Comparison of ENCODE assay signal across 12 cellular contexts in the genomic region with DNA sequence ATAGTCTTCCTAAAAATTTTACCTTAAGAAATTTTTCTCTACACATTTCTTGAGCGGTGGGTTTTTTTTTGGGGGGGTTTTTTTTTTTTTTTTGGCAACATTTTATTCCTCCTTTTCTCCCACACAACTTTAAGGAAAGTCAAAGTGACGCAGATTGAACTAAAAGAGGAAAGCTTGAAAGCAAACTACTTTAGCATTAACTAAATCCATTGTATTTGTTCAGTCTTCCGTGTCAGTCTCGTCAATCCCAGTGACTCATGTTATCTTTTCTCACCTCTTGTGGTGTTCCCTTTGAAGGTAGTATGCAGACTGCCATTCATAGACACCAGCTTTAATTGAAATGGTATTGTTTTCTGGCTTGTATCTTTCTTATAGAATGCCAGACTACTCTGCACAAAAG. TPM values are rescaled to one million over a fixed set of nuclear protein-coding genes. Genes with fewer than 3 reads are reported as not detected.
A peak's percentile ranks its signal among the peaks of the same experiment; 100 is the strongest.
DNase-seq lines count a peak whose midpoint lies in the region; ATAC-seq, FAIRE-seq and TF ChIP-seq lines count a peak whose summit lies in the region.
"Had no signal": no experiment of that assay in that cellular context is flagged by ENCODE, and none has a peak within 500 bp of the region (broad histone marks: within the 10 kb centered on the region; RNA-seq: fewer than 3 reads in every experiment).

No MANE protein-coding gene starts in this region.

- FAIRE-seq in HTR-8/SVneo (lab: Jason Lieb, UNC): no peak

- H3K9me3 Mint-ChIP-seq in nephron progenitor cell: no peaks in the 10 kb centered on the region
- H3K9me3 Mint-ChIP-seq: activated B cell treated with CpG ODN at 0.5 μM for 24 hours; activated naive CD4-positive, alpha-beta T cell treated with anti-CD3 and anti-CD28 coated beads for 36 hours had no signal

- peaks cover 86% of the 10 kb centered on the region for H3K36me3 Mint-ChIP-seq in nephron progenitor cell (ENCODE audit: low read depth)

- H3K4me3 Mint-ChIP-seq in nephron progenitor cell: no peak overlapping the region
- H3K4me3 Mint-ChIP-seq: activated B cell treated with CpG ODN at 0.5 μM for 24 hours; activated naive CD4-positive, alpha-beta T cell treated with anti-CD3 and anti-CD28 coated beads for 36 hours had no signal

- H3K27me3 Mint-ChIP-seq in nephron progenitor cell (ENCODE audit: low read depth, poor library complexity): peaks cover 3% of the 10 kb centered on the region
- H3K27me3 Mint-ChIP-seq: activated B cell treated with CpG ODN at 0.5 μM for 24 hours had no signal

- peaks cover 6% of the 10 kb centered on the region for H3K4me1 Mint-ChIP-seq in nephron progenitor cell

- H3K27ac Mint-ChIP-seq in nephron progenitor cell: no peak overlapping the region
- H3K27ac Mint-ChIP-seq: activated B cell treated with CpG ODN at 0.5 μM for 24 hours; activated naive CD4-positive, alpha-beta T cell treated with anti-CD3 and anti-CD28 coated beads for 36 hours had no signal

- no peak for ATAC-seq in GM21447 (IDR thresholded peaks at IDR 0.05; ENCODE audit: unreplicated experiment)

- DNase-seq in NCI-H82 (lab: John Stamatoyannopoulos, UW) (peak; percentile 40), NCI-H82 treated with DMSO at 0.1 percent for 48 hours (lab: John Stamatoyannopoulos, UW; ENCODE audit: unreplicated experiment) (no peak), NCI-H345 (lab: John Stamatoyannopoulos, UW) (peak; percentile 12), dermis blood vessel endothelial cell (peak; percentile 20), renal cortical epithelial cell (ENCODE audit: low read depth) (peak; percentile 99), HTR-8/SVneo (ENCODE audit: insufficient read length, low spot score) (no peak), nephron progenitor cell (no peak)
- DNase-seq: activated B cell treated with CpG ODN at 0.5 μM for 24 hours; activated naive CD4-positive, alpha-beta T cell treated with anti-CD3 and anti-CD28 coated beads for 36 hours; NCI-H1417 treated with DMSO at 0.1 percent for 48 hours; stimulated activated CD4-positive, alpha-beta T cell treated with anti-CD3 and anti-CD28 coated beads, Interleukin-15, amount 100 ng/mL, for 24 hours had no signal

- TF ChIP-seq CTCF in nephron progenitor cell (IDR thresholded peaks at IDR 0.05): no peak

RNA-seq across cellular contexts. Expression of gene TADA2A, which starts 39.3 kb away (rescaled TPM):
- total RNA-seq in dermis blood vessel endothelial cell (22.3 and 22.4 TPM in 2 replicates), renal cortical epithelial cell (14.5 and 15.5 TPM in 2 replicates)

RNA-seq across cellular contexts. Expression of gene ACACA, which starts 39.4 kb away (rescaled TPM):
- total RNA-seq in dermis blood vessel endothelial cell (36.6 and 73.2 TPM in 2 replicates), renal cortical epithelial cell (46.4 and 77.5 TPM in 2 replicates)

RNA-seq across cellular contexts. Expression of gene DUSP14, which starts 43.7 kb away (rescaled TPM):
- total RNA-seq in dermis blood vessel endothelial cell (31.1 and 34.4 TPM in 2 replicates), renal cortical epithelial cell (36.5 and 103 TPM in 2 replicates)

Comparison
In these comparisons a context has a peak if more than half of its experiments do, and no peak if none do; other contexts are left out.
1. DNase-seq: peak in NCI-H82 (single experiment), NCI-H345 (single experiment), dermis blood vessel endothelial cell (single experiment) and renal cortical epithelial cell (single experiment); none in NCI-H82 treated with DMSO at 0.1 percent for 48 hours (single experiment), HTR-8/SVneo (single experiment) and nephron progenitor cell (single experiment).